In the genomic region with DNA sequence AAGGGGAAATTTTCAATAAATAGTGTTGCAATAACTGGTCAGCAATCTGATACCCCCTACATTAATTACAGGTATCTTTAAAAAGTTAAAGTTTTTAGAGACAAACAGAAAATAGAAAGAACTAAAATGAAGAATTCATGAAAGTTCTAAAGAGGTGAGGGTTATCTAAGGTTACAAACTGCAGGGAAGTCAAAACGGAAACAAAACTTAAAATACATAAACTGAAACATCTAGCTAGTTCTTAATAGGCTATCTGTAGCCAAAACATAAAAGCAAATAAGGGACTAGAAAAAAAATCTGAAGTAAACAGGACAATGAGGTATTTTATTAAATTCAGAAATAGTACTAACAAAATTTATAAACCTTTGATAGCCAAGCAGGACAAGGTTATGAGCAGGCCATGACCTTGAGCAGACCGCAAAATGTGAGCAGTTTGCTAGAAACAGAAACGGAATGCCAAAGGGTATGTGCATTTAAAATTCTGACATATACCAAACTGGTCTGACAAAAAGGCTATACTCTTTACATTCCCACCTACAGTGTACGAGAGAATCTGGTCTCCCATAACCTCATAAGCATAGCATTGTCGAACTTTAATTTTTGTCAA, we compare ENCODE assay signal across 2 cellular contexts. TPM values are rescaled to one million over a fixed set of nuclear protein-coding genes. Genes with fewer than 3 reads are reported as not detected.
"Had no signal": no experiment of that assay in that cellular context is flagged by ENCODE, and none has a peak within 500 bp of the region (broad histone marks: within the 10 kb centered on the region; RNA-seq: fewer than 3 reads in every experiment).

No MANE protein-coding gene starts in this region.

RNA-seq across cellular contexts. Expression of a gene that starts 56.9 kb away (rescaled TPM):
- total RNA-seq: activated CD4-positive, alpha-beta memory T cell treated with anti-CD3 and anti-CD28 coated beads for 36 hours; activated naive CD8-positive, alpha-beta T cell treated with anti-CD3 and anti-CD28 coated beads, Interleukin-2, amount 10 ng/mL, durations not matched to agents 7 days and 5 days had no signal
